ENCODE assay signal across 15 cellular contexts in the genomic region with DNA sequence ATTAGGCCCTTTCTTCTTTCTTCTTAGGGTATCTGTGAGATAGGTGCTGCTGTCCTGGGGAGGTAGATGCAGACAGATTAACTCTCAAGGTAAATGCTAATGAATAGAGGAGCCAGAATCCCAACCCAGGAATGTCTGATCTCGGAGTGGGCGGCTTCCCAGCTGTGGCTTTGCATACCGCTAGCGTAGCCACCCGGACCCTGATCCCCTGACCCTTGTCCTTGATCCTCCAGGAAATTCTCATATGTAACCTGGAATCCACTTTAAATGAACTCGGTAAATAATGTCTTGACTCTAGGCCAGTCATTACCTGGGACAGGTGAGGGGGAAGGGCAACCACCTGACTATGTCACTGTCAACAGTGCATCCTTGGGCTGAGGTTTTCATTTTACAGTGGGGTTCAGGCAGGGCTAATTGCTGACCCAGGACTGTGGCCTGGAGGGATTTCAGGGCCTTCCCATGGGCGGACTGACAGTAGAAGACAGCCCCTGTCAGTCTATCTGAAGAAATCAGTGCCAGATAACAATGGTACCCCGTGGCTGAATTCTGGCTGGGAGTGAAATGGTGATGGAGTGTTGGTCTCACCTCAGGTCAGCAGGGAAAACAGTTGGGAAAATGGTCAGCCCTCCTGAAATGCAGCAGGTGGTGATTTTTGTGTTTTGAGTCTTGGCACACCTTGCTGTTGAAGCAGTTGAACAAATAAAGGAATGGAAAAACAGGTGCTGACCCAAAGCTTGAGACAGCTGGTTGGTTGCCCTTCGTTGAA. TPM values are rescaled to one million over a fixed set of nuclear protein-coding genes. Genes with fewer than 3 reads are reported as not detected.
DNase-seq lines count a peak whose midpoint lies in the region; ATAC-seq and TF ChIP-seq lines count a peak whose summit lies in the region.
"Had no signal": no experiment of that assay in that cellular context is flagged by ENCODE, and none has a peak within 500 bp of the region (broad histone marks: within the 10 kb centered on the region; RNA-seq: fewer than 3 reads in every experiment).

No MANE protein-coding gene starts in this region.

- TF ChIP-seq CTCF in nephron (IDR thresholded peaks at IDR 0.05; ENCODE audit: unreplicated experiment in 3 of 3) (no peak), transverse colon (IDR thresholded peaks at IDR 0.05) (no peak)

- H3K4me1 ChIP-seq in transverse colon, result peaks cover 0 to 9% (median 0%) of the 10 kb centered on the region in 4 donors

- H3K27ac Mint-ChIP-seq in nephron, result peak overlapping the region in 2 of 3 experiments; percentile 59 to 67

- 50 to 67% methylated on average over 2 to 9 of the region's 9 CpGs for WGBS in transverse colon (ENCODE audit: low coverage in 1 of 2), 2 donors

- no peak for TF ChIP-seq EP300 in transverse colon (IDR thresholded peaks at IDR 0.05; ENCODE audit: low read depth)

- H3K4me1 Mint-ChIP-seq in nephron, result peaks cover 62% of the 10 kb centered on the region
- H3K4me1 Mint-ChIP-seq: naive B cell had no signal

- H3K4me3 ChIP-seq in transverse colon, result no peak overlapping the region

- peaks cover 59% of the 10 kb centered on the region for H3K36me3 Mint-ChIP-seq in nephron (ENCODE audit: low read depth)

- H3K36me3 ChIP-seq in transverse colon, result no peaks in the 10 kb centered on the region

- no peak for ATAC-seq in GM21526 (IDR thresholded peaks at IDR 0.05; ENCODE audit: low FRiP score, unreplicated experiment)
- ATAC-seq: left lobe of liver had no signal

- no peak overlapping the region for H3K4me3 Mint-ChIP-seq in nephron
- H3K4me3 Mint-ChIP-seq: naive B cell had no signal

- DNase-seq in NCI-H526 (lab: John Stamatoyannopoulos, UW) (peak; percentile 58 to 61), NCI-H526 treated with DMSO at 0.1 percent for 48 hours (lab: John Stamatoyannopoulos, UW) (no peak), caudate nucleus (lab: John Stamatoyannopoulos, UW) (no peak), transverse colon (no peak), activated gamma-delta T cell (lab: John Stamatoyannopoulos, UW) (no peak), HK-2 (ENCODE audit: unreplicated experiment) (no peak)
- DNase-seq: activated CD4-positive, CD25-positive, alpha-beta regulatory T cell treated with anti-CD3 and anti-CD28 coated beads, Interleukin-2, amount 50 U/mL, for 72 hours; activated naive CD4-positive, alpha-beta T cell treated with Interleukin-2 at 50 U/mL for 16 hours; DMS79; naive B cell; NCI-H2081; SHP77 treated with DMSO at 0.1 percent for 48 hours had no signal

- H3K27me3 ChIP-seq in transverse colon, result no peaks in the 10 kb centered on the region

- peak overlapping the region; percentile 83 for H3K27ac ChIP-seq in caudate nucleus (ENCODE audit: low read depth, low read length)
- peak overlapping the region; percentile 54 to 64 (median 60) for H3K27ac ChIP-seq in transverse colon

- no peaks in the 10 kb centered on the region for H3K9me3 Mint-ChIP-seq in nephron
- H3K9me3 Mint-ChIP-seq: naive B cell had no signal

- in situ Hi-C loops in transverse colon (cut with MboI; ENCODE audit: low pct_ligation_motif_present in 1 of 4, low pct_unique_long_range_greater_than_20kb in 1 of 4, low sequenced_read_pairs in 3 of 4), result no loop called here

- no peaks in the 10 kb centered on the region for H3K9me3 ChIP-seq in transverse colon

- TF ChIP-seq POLR2A in transverse colon (IDR thresholded peaks at IDR 0.05), result no peak

- intact Hi-C loops in transverse colon (cut with DNase I; ENCODE audit: low total_unique reads), result no loop called here

- peaks cover 6% of the 10 kb centered on the region for H3K27me3 Mint-ChIP-seq in nephron (ENCODE audit: low read depth)

RNA-seq across cellular contexts. Expression of a gene that starts 9.5 kb away (rescaled TPM):
- total RNA-seq in transverse colon, result 10 to 100 TPM in 1 of 4 donors, 1 to 10 TPM in 3; 4.2 to 16.5 (median 7.7) TPM

Comparison
In these comparisons a context has a peak if more than half of its experiments do, and no peak if none do; other contexts are left out.
1. DNase-seq: peak in NCI-H526 (2 of 2); none in NCI-H526 treated with DMSO at 0.1 percent for 48 hours (single experiment), caudate nucleus (0 of 61), transverse colon (single experiment), activated gamma-delta T cell (single experiment) and HK-2 (single experiment).